In the genomic region with DNA sequence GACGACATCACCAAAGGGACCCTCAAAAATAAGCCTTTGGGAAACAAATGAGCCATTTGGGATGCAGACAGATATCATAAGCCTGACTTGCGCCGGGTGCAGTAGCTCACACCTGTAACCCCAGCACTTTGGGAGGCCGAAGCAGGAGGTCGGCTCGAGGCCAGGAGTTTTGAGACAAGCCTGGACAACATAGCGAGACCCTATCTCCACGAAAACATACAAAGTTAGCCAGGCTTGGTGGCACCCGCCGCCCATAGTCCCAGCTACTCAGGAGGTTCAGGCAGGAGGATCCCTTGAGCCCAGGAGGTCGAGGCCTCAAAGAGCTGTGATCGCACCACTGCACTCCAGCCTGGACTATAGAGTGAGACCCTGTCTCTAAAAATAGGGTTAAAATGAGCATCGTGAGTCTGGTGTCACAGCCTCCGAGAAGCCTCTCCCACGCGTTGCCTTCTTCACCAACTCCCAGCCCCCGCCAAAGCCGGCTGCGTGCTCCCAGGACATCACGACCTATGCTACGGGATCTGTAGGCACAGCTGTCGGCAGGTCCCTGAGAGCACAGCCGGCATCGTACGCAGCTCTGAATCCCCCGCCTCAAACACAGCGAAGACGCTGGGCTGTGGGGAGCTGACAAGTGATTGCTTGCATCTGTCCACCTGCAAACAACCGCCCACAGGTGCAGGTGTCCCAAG, we compare ENCODE assay signal across 8 cellular contexts. TPM values are rescaled to one million over a fixed set of nuclear protein-coding genes. Genes with fewer than 3 reads are reported as not detected.
DNase-seq lines count a peak whose midpoint lies in the region; TF ChIP-seq lines count a peak whose summit lies in the region.

No MANE protein-coding gene starts in this region.

- H3K4me1 ChIP-seq in HAP-1 (peaks cover 7% of the 10 kb centered on the region), skeletal muscle satellite cell (ENCODE audit: control insufficient read depth, insufficient read depth, low read length) (peaks cover 21% of the 10 kb centered on the region)

- H3K36me3 ChIP-seq in HAP-1 (replicated peaks) (peaks cover 7% of the 10 kb centered on the region), skeletal muscle satellite cell (ENCODE audit: insufficient read depth, low read length) (peaks cover 19% of the 10 kb centered on the region)

- no peak for DNase-seq in HAP-1 (ENCODE audit: low spot score in 2 of 2)
- no peak for DNase-seq in fibroblast of villous mesenchyme (ENCODE audit: low read depth)
- DNase-seq in NCI-H226, result no peak
- no peak for DNase-seq in NCI-H128 (lab: John Stamatoyannopoulos, UW; ENCODE audit: unreplicated experiment)
- DNase-seq in NCI-H1092 treated with DMSO at 0.1 percent for 48 hours (lab: John Stamatoyannopoulos, UW), result no peak
- DNase-seq in stimulated activated CD4-positive, alpha-beta T cell treated with anti-CD3 and anti-CD28 coated beads, Interleukin-12 subunit alpha, Interleukin-12 subunit beta, amount 100 ng/mL, for 4 hours, result no peak

- in situ Hi-C loops in HAP-1 (cut with MboI; ENCODE audit: low sequenced_read_pairs), result no loop called here

- H3K4me3 ChIP-seq in HAP-1, result peak overlapping the region; percentile 91
- H3K4me3 ChIP-seq in fibroblast of villous mesenchyme (ENCODE audit: low read depth, low read length), result peak overlapping the region; percentile 94
- H3K4me3 ChIP-seq in skeletal muscle satellite cell (ENCODE audit: low read length), result peak overlapping the region; percentile 82

- H3K27ac ChIP-seq in VCaP, result peak overlapping the region; percentile 99; the same call in 1 of the 2 replicates

- TF ChIP-seq CTCF in VCaP (conservative IDR thresholded peaks at IDR 0.05) (no peak), fibroblast of villous mesenchyme (IDR thresholded peaks at IDR 0.05; ENCODE audit: insufficient read depth, low read depth, low read length) (no peak)

- H3K27me3 ChIP-seq in HAP-1 (ENCODE audit: low read depth), result no peaks in the 10 kb centered on the region
- H3K27me3 ChIP-seq in skeletal muscle satellite cell (ENCODE audit: control insufficient read depth, insufficient read depth, low read length), result no peaks in the 10 kb centered on the region

- H3K9ac ChIP-seq in skeletal muscle satellite cell (ENCODE audit: low read depth, low read length), result peak overlapping the region; percentile 98

- peak overlapping the region; percentile 97 for H3K4me2 ChIP-seq in skeletal muscle satellite cell (ENCODE audit: low read length)

- no peaks in the 10 kb centered on the region for H3K9me3 ChIP-seq in HAP-1
- no peaks in the 10 kb centered on the region for H3K9me3 ChIP-seq in skeletal muscle satellite cell (replicated peaks; ENCODE audit: low read length)

RNA-seq across cellular contexts. Expression of gene REXO1, which starts 1.6 kb away (rescaled TPM):
- 11.2 and 15.8 TPM in 2 replicates for total RNA-seq in fibroblast of villous mesenchyme
- 10.7 and 13.7 TPM in 2 replicates for total RNA-seq in skeletal muscle satellite cell (2012; rRNA removed)

RNA-seq across cellular contexts. Expression of gene KLF16, which starts 16.7 kb away (rescaled TPM):
- 10.4 and 16.8 TPM in 2 replicates for total RNA-seq in fibroblast of villous mesenchyme
- total RNA-seq in skeletal muscle satellite cell (2012; rRNA removed), result 12.9 and 13.2 TPM in 2 replicates

RNA-seq across cellular contexts. Expression of gene ATP8B3, which starts 34.6 kb away (rescaled TPM):
- total RNA-seq in fibroblast of villous mesenchyme, result 0.86 and 1.6 TPM in 2 replicates
- 0.76 and 0.87 TPM in 2 replicates for total RNA-seq in skeletal muscle satellite cell (2012; rRNA removed)

RNA-seq across cellular contexts. Expression of gene ABHD17A, which starts 38.6 kb away (rescaled TPM):
- total RNA-seq in fibroblast of villous mesenchyme, result 45.8 and 62.2 TPM in 2 replicates
- 61.8 and 64.4 TPM in 2 replicates for total RNA-seq in skeletal muscle satellite cell (2012; rRNA removed)

RNA-seq across cellular contexts. Expression of gene ADAT3, which starts 58.5 kb away (rescaled TPM):
- total RNA-seq in fibroblast of villous mesenchyme, result 3.9 and 4.5 TPM in 2 replicates
- total RNA-seq in skeletal muscle satellite cell (2012; rRNA removed), result 3.3 and 3.5 TPM in 2 replicates
